Comparison of ENCODE assay signal across 1 cellular context in genomic region chr1:234610582-234611152, GRCh38.
A peak's percentile ranks its signal among the peaks of the same experiment; 100 is the strongest.
TF ChIP-seq lines count a peak whose summit lies in the region.

No MANE protein-coding gene starts in this region.

TF ChIP-seq in HepG2, 621 proteins besides CTCF, POLR2A, EP300 and RAD21 (continued from another document and continues in another):
- TF ChIP-seq ZNF646 (CRISPR knock-in tag; IDR thresholded peaks at IDR 0.05): no peak; the same call in 1 of the 2 replicates
- TF ChIP-seq RELA (CRISPR knock-in tag; IDR thresholded peaks at IDR 0.05): peak; percentile 78; the same call in 1 of the 2 replicates
- no peak for TF ChIP-seq ZBTB21 (CRISPR knock-in tag; IDR thresholded peaks at IDR 0.05)
- peak; percentile 80; the same call in 1 of the 2 replicates for TF ChIP-seq ZNF766 (CRISPR knock-in tag; IDR thresholded peaks at IDR 0.05; ENCODE audit: borderline replicate concordance)
- peak; percentile 17; the same call in 1 of the 2 replicates for TF ChIP-seq MTERF4 (CRISPR knock-in tag; IDR thresholded peaks at IDR 0.05)
- peak; percentile 92; the same call in 1 of the 2 replicates for TF ChIP-seq ZNF451 (CRISPR knock-in tag; IDR thresholded peaks at IDR 0.05)
- TF ChIP-seq ONECUT2 (CRISPR knock-in tag; IDR thresholded peaks at IDR 0.05): no peak
- TF ChIP-seq ZNF629 (CRISPR knock-in tag; conservative IDR thresholded peaks at IDR 0.05): 0 out of 2 replicates have a peak, but pooled peaks have one; percentile 6
- TF ChIP-seq NFATC3 (CRISPR knock-in tag; IDR thresholded peaks at IDR 0.05): 0 out of 2 replicates have a peak, but pooled peaks have one; percentile 24
- TF ChIP-seq KMT2B (CRISPR knock-in tag; IDR thresholded peaks at IDR 0.05): peak; percentile 26; the same call in 1 of the 2 replicates
- TF ChIP-seq ZNF225 (CRISPR knock-in tag; IDR thresholded peaks at IDR 0.05): 0 out of 2 replicates have a peak, but pooled peaks have one; percentile 71
- TF ChIP-seq ZNF276 (CRISPR knock-in tag; IDR thresholded peaks at IDR 0.05; ENCODE audit: low read depth): 0 out of 2 replicates have a peak, but pooled peaks have one; percentile 44
- no peak for TF ChIP-seq ZNF282 (IDR thresholded peaks at IDR 0.05; ENCODE audit: partially characterized antibody)
- TF ChIP-seq HMG20B (CRISPR knock-in tag; conservative IDR thresholded peaks at IDR 0.05): 0 out of 2 replicates have a peak, but pooled peaks have one; percentile 15
- TF ChIP-seq ATM (IDR thresholded peaks at IDR 0.05; ENCODE audit: borderline replicate concordance): no peak
- peak; percentile 57; the same call in 1 of the 2 replicates for TF ChIP-seq ZNF788 (CRISPR knock-in tag; IDR thresholded peaks at IDR 0.05; ENCODE audit: borderline replicate concordance)
- TF ChIP-seq ZNF670 (CRISPR knock-in tag; IDR thresholded peaks at IDR 0.05; ENCODE audit: borderline replicate concordance): peak; percentile 45; the same call in 1 of the 2 replicates
- peak; percentile 62; the same call in 1 of the 2 replicates for TF ChIP-seq KLF12 (CRISPR knock-in tag; IDR thresholded peaks at IDR 0.05; ENCODE audit: borderline replicate concordance)
- TF ChIP-seq THAP7 (CRISPR knock-in tag; IDR thresholded peaks at IDR 0.05): 0 out of 2 replicates have a peak, but pooled peaks have one; percentile 10
- TF ChIP-seq MIER3 (CRISPR knock-in tag; IDR thresholded peaks at IDR 0.05; ENCODE audit: borderline replicate concordance): no peak
- no peak for TF ChIP-seq RCOR2 (CRISPR knock-in tag; IDR thresholded peaks at IDR 0.05)
- TF ChIP-seq SP2 (CRISPR knock-in tag; IDR thresholded peaks at IDR 0.05): peak; percentile 27
- no peak for TF ChIP-seq NR2F2 (IDR thresholded peaks at IDR 0.05; ENCODE audit: borderline replicate concordance, low read depth)
- peak; percentile 95 for TF ChIP-seq SKIL (CRISPR knock-in tag; IDR thresholded peaks at IDR 0.05; ENCODE audit: borderline replicate concordance)
- peak; percentile 36; the same call in 1 of the 2 replicates for TF ChIP-seq THAP9 (CRISPR knock-in tag; IDR thresholded peaks at IDR 0.05; ENCODE audit: borderline replicate concordance)
- TF ChIP-seq ARID5B (CRISPR knock-in tag; IDR thresholded peaks at IDR 0.05): peak; percentile 46; the same call in 1 of the 2 replicates
- 0 out of 2 replicates have a peak, but pooled peaks have one; percentile 24 for TF ChIP-seq ZNF703 (CRISPR knock-in tag; IDR thresholded peaks at IDR 0.05; ENCODE audit: borderline replicate concordance)
